ENCODE assay signal across 1 cellular context in the genomic region with DNA sequence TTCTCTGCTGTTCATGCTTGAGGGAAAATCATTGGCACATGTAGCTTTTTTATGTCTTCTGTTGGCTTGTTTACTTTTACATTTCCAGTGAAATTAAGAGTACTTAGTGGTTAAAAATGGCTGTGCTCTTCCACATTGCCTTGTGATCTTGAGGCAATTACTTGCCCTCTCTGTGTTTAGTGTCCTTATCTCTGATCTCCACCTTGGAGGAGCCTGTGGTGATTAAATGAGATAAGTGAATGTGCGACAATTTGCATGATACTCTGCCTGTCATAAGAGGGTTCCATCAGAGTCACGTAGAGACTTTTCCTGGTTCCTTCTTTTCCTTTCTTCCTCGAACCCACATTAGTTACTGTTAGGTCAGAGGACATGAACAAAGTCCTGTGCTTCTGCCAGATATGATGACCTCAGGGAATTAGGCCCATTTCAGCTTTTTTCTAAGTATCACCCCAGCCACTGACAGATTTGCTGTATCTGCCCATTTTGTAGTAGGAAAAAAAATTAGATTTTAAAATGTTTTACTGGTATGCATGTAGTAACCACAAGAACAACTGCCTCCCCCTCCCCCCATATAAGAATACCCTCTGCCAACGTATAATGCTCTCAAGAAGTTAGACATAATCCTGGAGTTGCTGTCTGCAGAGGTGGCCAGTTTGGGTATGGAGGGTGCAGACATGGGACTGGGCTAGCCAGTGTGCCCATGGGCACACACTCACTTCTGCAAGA.
A peak's percentile ranks its signal among the peaks of the same experiment; 100 is the strongest.
TF ChIP-seq lines count a peak whose summit lies in the region.

No MANE protein-coding gene starts in this region.

TF ChIP-seq in K562, 482 proteins besides CTCF, POLR2A, EP300 and RAD21 (continues in another document):
- no peak for TF ChIP-seq E2F3 (CRISPR knock-in tag; IDR thresholded peaks at IDR 0.05)
- TF ChIP-seq, protein P1, sequence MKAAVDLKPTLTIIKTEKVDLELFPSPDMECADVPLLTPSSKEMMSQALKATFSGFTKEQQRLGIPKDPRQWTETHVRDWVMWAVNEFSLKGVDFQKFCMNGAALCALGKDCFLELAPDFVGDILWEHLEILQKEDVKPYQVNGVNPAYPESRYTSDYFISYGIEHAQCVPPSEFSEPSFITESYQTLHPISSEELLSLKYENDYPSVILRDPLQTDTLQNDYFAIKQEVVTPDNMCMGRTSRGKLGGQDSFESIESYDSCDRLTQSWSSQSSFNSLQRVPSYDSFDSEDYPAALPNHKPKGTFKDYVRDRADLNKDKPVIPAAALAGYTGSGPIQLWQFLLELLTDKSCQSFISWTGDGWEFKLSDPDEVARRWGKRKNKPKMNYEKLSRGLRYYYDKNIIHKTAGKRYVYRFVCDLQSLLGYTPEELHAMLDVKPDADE (conservative IDR thresholded peaks at IDR 0.05; ENCODE audit: control insufficient read depth, low read depth, low read length) = no peak
- no peak for TF ChIP-seq ZNF121 (CRISPR knock-in tag; conservative IDR thresholded peaks at IDR 0.05)
- TF ChIP-seq KLF10 (CRISPR knock-in tag; IDR thresholded peaks at IDR 0.05) = no peak
- TF ChIP-seq FIP1L1 (IDR thresholded peaks at IDR 0.05; ENCODE audit: low read depth, low read length, poor library complexity, severe bottlenecking) = no peak
- TF ChIP-seq, protein P2, sequence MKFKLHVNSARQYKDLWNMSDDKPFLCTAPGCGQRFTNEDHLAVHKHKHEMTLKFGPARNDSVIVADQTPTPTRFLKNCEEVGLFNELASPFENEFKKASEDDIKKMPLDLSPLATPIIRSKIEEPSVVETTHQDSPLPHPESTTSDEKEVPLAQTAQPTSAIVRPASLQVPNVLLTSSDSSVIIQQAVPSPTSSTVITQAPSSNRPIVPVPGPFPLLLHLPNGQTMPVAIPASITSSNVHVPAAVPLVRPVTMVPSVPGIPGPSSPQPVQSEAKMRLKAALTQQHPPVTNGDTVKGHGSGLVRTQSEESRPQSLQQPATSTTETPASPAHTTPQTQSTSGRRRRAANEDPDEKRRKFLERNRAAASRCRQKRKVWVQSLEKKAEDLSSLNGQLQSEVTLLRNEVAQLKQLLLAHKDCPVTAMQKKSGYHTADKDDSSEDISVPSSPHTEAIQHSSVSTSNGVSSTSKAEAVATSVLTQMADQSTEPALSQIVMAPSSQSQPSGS (CRISPR knock-in tag; IDR thresholded peaks at IDR 0.05) = no peak
- no peak for TF ChIP-seq NFATC3 (IDR thresholded peaks at IDR 0.05)
- TF ChIP-seq, protein P3, sequence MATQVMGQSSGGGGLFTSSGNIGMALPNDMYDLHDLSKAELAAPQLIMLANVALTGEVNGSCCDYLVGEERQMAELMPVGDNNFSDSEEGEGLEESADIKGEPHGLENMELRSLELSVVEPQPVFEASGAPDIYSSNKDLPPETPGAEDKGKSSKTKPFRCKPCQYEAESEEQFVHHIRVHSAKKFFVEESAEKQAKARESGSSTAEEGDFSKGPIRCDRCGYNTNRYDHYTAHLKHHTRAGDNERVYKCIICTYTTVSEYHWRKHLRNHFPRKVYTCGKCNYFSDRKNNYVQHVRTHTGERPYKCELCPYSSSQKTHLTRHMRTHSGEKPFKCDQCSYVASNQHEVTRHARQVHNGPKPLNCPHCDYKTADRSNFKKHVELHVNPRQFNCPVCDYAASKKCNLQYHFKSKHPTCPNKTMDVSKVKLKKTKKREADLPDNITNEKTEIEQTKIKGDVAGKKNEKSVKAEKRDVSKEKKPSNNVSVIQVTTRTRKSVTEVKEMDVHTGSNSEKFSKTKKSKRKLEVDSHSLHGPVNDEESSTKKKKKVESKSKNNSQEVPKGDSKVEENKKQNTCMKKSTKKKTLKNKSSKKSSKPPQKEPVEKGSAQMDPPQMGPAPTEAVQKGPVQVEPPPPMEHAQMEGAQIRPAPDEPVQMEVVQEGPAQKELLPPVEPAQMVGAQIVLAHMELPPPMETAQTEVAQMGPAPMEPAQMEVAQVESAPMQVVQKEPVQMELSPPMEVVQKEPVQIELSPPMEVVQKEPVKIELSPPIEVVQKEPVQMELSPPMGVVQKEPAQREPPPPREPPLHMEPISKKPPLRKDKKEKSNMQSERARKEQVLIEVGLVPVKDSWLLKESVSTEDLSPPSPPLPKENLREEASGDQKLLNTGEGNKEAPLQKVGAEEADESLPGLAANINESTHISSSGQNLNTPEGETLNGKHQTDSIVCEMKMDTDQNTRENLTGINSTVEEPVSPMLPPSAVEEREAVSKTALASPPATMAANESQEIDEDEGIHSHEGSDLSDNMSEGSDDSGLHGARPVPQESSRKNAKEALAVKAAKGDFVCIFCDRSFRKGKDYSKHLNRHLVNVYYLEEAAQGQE (CRISPR knock-in tag; IDR thresholded peaks at IDR 0.05; ENCODE audit: low read depth) = no peak
- TF ChIP-seq ZNF551 (CRISPR knock-in tag; IDR thresholded peaks at IDR 0.05) = no peak
- TF ChIP-seq, protein P4, sequence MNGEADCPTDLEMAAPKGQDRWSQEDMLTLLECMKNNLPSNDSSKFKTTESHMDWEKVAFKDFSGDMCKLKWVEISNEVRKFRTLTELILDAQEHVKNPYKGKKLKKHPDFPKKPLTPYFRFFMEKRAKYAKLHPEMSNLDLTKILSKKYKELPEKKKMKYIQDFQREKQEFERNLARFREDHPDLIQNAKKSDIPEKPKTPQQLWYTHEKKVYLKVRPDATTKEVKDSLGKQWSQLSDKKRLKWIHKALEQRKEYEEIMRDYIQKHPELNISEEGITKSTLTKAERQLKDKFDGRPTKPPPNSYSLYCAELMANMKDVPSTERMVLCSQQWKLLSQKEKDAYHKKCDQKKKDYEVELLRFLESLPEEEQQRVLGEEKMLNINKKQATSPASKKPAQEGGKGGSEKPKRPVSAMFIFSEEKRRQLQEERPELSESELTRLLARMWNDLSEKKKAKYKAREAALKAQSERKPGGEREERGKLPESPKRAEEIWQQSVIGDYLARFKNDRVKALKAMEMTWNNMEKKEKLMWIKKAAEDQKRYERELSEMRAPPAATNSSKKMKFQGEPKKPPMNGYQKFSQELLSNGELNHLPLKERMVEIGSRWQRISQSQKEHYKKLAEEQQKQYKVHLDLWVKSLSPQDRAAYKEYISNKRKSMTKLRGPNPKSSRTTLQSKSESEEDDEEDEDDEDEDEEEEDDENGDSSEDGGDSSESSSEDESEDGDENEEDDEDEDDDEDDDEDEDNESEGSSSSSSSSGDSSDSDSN (IDR thresholded peaks at IDR 0.05; ENCODE audit: borderline replicate concordance in 1 of 2, low read depth in 2 of 2, low read length in 2 of 2) = no peak
- TF ChIP-seq SRF (CRISPR knock-in tag; IDR thresholded peaks at IDR 0.05) = no peak
- TF ChIP-seq ARNT (IDR thresholded peaks at IDR 0.05) = peak; percentile 81 to 93
- TF ChIP-seq, protein P5, sequence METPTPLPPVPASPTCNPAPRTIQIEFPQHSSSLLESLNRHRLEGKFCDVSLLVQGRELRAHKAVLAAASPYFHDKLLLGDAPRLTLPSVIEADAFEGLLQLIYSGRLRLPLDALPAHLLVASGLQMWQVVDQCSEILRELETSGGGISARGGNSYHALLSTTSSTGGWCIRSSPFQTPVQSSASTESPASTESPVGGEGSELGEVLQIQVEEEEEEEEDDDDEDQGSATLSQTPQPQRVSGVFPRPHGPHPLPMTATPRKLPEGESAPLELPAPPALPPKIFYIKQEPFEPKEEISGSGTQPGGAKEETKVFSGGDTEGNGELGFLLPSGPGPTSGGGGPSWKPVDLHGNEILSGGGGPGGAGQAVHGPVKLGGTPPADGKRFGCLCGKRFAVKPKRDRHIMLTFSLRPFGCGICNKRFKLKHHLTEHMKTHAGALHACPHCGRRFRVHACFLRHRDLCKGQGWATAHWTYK (CRISPR knock-in tag; IDR thresholded peaks at IDR 0.05) = no peak
- TF ChIP-seq IRF2 (CRISPR knock-in tag; IDR thresholded peaks at IDR 0.05) = no peak
- no peak for TF ChIP-seq ZNF384 (IDR thresholded peaks at IDR 0.05; ENCODE audit: low read depth, low read length)
- no peak for TF ChIP-seq JUN (IDR thresholded peaks at IDR 0.05; ENCODE audit: borderline replicate concordance, low read depth, low read length)
- no peak for TF ChIP-seq JUN (CRISPR knock-in tag; IDR thresholded peaks at IDR 0.05; ENCODE audit: borderline replicate concordance)
- TF ChIP-seq POLR2AphosphoS5 (IDR thresholded peaks at IDR 0.05; ENCODE audit: control insufficient read depth, insufficient read depth, low read depth, low read length) = peak; percentile 86
- no peak for TF ChIP-seq RFX7 (CRISPR knock-in tag; IDR thresholded peaks at IDR 0.05)
- TF ChIP-seq, protein P6, sequence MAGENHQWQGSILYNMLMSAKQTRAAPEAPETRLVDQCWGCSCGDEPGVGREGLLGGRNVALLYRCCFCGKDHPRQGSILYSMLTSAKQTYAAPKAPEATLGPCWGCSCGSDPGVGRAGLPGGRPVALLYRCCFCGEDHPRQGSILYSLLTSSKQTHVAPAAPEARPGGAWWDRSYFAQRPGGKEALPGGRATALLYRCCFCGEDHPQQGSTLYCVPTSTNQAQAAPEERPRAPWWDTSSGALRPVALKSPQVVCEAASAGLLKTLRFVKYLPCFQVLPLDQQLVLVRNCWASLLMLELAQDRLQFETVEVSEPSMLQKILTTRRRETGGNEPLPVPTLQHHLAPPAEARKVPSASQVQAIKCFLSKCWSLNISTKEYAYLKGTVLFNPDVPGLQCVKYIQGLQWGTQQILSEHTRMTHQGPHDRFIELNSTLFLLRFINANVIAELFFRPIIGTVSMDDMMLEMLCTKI (IDR thresholded peaks at IDR 0.05; ENCODE audit: partially characterized antibody) = no peak
- no peak for TF ChIP-seq SMAD2 (IDR thresholded peaks at IDR 0.05; ENCODE audit: low read depth, low read length)
- TF ChIP-seq NCOA2 (IDR thresholded peaks at IDR 0.05; ENCODE audit: partially characterized antibody in 2 of 2) = no peak
- peak; percentile 91 for TF ChIP-seq CC2D1A (IDR thresholded peaks at IDR 0.05)
- no peak for TF ChIP-seq RBM39 (optimal IDR thresholded peaks at IDR 0.05; ENCODE audit: low read depth, low read length)
- TF ChIP-seq RAD51 (IDR thresholded peaks at IDR 0.05; ENCODE audit: borderline replicate concordance, low read depth) = 0 out of 2 replicates have a peak, but pooled peaks have one; percentile 31
- TF ChIP-seq BCL6 (CRISPR knock-in tag; IDR thresholded peaks at IDR 0.05) = no peak
- TF ChIP-seq RBM22 (IDR thresholded peaks at IDR 0.05; ENCODE audit: low read depth, low read length, poor library complexity, severe bottlenecking) = no peak
- no peak for TF ChIP-seq ZNF133 (CRISPR knock-in tag; IDR thresholded peaks at IDR 0.05)
- TF ChIP-seq CBX3 (IDR thresholded peaks at IDR 0.05; ENCODE audit: borderline replicate concordance in 1 of 2, low read length in 2 of 2) = peak in 1 of 2 experiments; percentile 37; a peak in 1 of 3 replicates
- peak; percentile 46; the same call in 1 of the 2 replicates for TF ChIP-seq TOE1 (IDR thresholded peaks at IDR 0.05; ENCODE audit: borderline replicate concordance)
- TF ChIP-seq TOE1 (CRISPR knock-in tag; IDR thresholded peaks at IDR 0.05; ENCODE audit: borderline replicate concordance, low read depth) = no peak
- TF ChIP-seq, protein P7, sequence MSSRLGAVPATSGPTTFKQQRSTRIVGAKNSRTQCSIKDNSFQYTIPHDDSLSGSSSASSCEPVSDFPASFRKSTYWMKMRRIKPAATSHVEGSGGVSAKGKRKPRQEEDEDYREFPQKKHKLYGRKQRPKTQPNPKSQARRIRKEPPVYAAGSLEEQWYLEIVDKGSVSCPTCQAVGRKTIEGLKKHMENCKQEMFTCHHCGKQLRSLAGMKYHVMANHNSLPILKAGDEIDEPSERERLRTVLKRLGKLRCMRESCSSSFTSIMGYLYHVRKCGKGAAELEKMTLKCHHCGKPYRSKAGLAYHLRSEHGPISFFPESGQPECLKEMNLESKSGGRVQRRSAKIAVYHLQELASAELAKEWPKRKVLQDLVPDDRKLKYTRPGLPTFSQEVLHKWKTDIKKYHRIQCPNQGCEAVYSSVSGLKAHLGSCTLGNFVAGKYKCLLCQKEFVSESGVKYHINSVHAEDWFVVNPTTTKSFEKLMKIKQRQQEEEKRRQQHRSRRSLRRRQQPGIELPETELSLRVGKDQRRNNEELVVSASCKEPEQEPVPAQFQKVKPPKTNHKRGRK (tag; IDR thresholded peaks at IDR 0.05) = no peak
- TF ChIP-seq MTA3 (IDR thresholded peaks at IDR 0.05; ENCODE audit: borderline replicate concordance) = 0 out of 2 replicates have a peak, but pooled peaks have one; percentile 40
- TF ChIP-seq, protein P8, sequence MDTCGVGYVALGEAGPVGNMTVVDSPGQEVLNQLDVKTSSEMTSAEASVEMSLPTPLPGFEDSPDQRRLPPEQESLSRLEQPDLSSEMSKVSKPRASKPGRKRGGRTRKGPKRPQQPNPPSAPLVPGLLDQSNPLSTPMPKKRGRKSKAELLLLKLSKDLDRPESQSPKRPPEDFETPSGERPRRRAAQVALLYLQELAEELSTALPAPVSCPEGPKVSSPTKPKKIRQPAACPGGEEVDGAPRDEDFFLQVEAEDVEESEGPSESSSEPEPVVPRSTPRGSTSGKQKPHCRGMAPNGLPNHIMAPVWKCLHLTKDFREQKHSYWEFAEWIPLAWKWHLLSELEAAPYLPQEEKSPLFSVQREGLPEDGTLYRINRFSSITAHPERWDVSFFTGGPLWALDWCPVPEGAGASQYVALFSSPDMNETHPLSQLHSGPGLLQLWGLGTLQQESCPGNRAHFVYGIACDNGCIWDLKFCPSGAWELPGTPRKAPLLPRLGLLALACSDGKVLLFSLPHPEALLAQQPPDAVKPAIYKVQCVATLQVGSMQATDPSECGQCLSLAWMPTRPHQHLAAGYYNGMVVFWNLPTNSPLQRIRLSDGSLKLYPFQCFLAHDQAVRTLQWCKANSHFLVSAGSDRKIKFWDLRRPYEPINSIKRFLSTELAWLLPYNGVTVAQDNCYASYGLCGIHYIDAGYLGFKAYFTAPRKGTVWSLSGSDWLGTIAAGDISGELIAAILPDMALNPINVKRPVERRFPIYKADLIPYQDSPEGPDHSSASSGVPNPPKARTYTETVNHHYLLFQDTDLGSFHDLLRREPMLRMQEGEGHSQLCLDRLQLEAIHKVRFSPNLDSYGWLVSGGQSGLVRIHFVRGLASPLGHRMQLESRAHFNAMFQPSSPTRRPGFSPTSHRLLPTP (IDR thresholded peaks at IDR 0.05; ENCODE audit: borderline replicate concordance, extremely low read depth, insufficient read length) = no peak
- no peak for TF ChIP-seq TSC22D4 (tag; IDR thresholded peaks at IDR 0.05)
- peak; percentile 83 for TF ChIP-seq PHB2 (IDR thresholded peaks at IDR 0.05; ENCODE audit: low read depth)
- TF ChIP-seq ZNF695 (CRISPR knock-in tag; IDR thresholded peaks at IDR 0.05) = no peak
- TF ChIP-seq SIN3A (IDR thresholded peaks at IDR 0.05; ENCODE audit: borderline replicate concordance in 2 of 2, control insufficient read depth in 1 of 2, low read depth in 2 of 2, low read length in 2 of 2) = no peak
- TF ChIP-seq ZNF644 (tag; IDR thresholded peaks at IDR 0.05; ENCODE audit: low read depth) = no peak
- no peak for TF ChIP-seq TCFL5 (CRISPR knock-in tag; conservative IDR thresholded peaks at IDR 0.05)
- TF ChIP-seq MAFF (IDR thresholded peaks at IDR 0.05; ENCODE audit: low read length) = peak; percentile 67
- no peak for TF ChIP-seq ZSCAN29 (IDR thresholded peaks at IDR 0.05)
- no peak for TF ChIP-seq RBFOX2 (IDR thresholded peaks at IDR 0.05; ENCODE audit: low read depth, low read length)
- peak; percentile 48 for TF ChIP-seq MEIS2 (IDR thresholded peaks at IDR 0.05; ENCODE audit: partially characterized antibody)
- 0 out of 2 replicates have a peak, but pooled peaks have one; percentile 53 for TF ChIP-seq FOXJ2 (tag; IDR thresholded peaks at IDR 0.05)
- no peak for TF ChIP-seq TAF15 (IDR thresholded peaks at IDR 0.05; ENCODE audit: low read depth, low read length)
- no peak for TF ChIP-seq GABPA (tag; conservative IDR thresholded peaks at IDR 0.05; ENCODE audit: low read depth)
- TF ChIP-seq ZC3H4 (CRISPR knock-in tag; IDR thresholded peaks at IDR 0.05; ENCODE audit: borderline replicate concordance) = no peak
- TF ChIP-seq TARDBP (IDR thresholded peaks at IDR 0.05) = no peak
- no peak for TF ChIP-seq ZZZ3 (IDR thresholded peaks at IDR 0.05)
- TF ChIP-seq TFAM (CRISPR knock-in tag; conservative IDR thresholded peaks at IDR 0.05) = no peak
- TF ChIP-seq MIER1 (IDR thresholded peaks at IDR 0.05; ENCODE audit: low read depth) = no peak
- TF ChIP-seq RB1 (IDR thresholded peaks at IDR 0.05; ENCODE audit: low read depth) = no peak
